8 cellular contexts compared by ENCODE assay signal in genomic region chr1:110548381-110548780, GRCh38. TPM values are rescaled to one million over a fixed set of nuclear protein-coding genes. Genes with fewer than 3 reads are reported as not detected.
DNase-seq lines count a peak whose midpoint lies in the region; ATAC-seq, FAIRE-seq and TF ChIP-seq lines count a peak whose summit lies in the region.

No MANE protein-coding gene starts in this region.

- no peaks in the 10 kb centered on the region for H3K4me1 ChIP-seq in mesenchymal stem cell (ENCODE audit: control insufficient read depth, insufficient read depth, low read depth, low read length)

- no peak overlapping the region for H3K9ac ChIP-seq in mesenchymal stem cell (ENCODE audit: low read length)

- peaks cover 17% of the 10 kb centered on the region for H3K27me3 Mint-ChIP-seq in WTC11 (ENCODE audit: low read depth)

- ATAC-seq in WTC11: peak; percentile 92
- ATAC-seq in HG02870 (IDR thresholded peaks at IDR 0.05; ENCODE audit: unreplicated experiment): no peak

- no peak overlapping the region for H3K23ac ChIP-seq in mesenchymal stem cell (ENCODE audit: low read length in 2 of 2)

- H3K36me3 Mint-ChIP-seq in WTC11: no peaks in the 10 kb centered on the region

- POLR2A ChIA-PET in WTC11 (lab: Charles Lee): no interaction called here

- no peak overlapping the region for H3K4ac ChIP-seq in mesenchymal stem cell (ENCODE audit: low read depth in 1 of 2, low read length in 2 of 2)

- H3K79me1 ChIP-seq in mesenchymal stem cell (replicated peaks; ENCODE audit: low read length, poor library complexity, severe bottlenecking): no peaks in the 10 kb centered on the region

- 22% methylated on average over 4 of the region's 4 CpGs for WGBS in mesenchymal stem cell

- no peaks in the 10 kb centered on the region for H3K9me3 ChIP-seq in mesenchymal stem cell (ENCODE audit: control insufficient read depth, low read length)

- H3K27me3 ChIP-seq in mesenchymal stem cell (ENCODE audit: control insufficient read depth in 1 of 2, insufficient read depth in 1 of 2, low read length in 2 of 2): peaks cover 19 to 75% of the 10 kb centered on the region in 2 experiments

- no peak overlapping the region for H3K14ac ChIP-seq in mesenchymal stem cell (ENCODE audit: low read length in 2 of 2)

- FAIRE-seq in RCC 7860 (lab: Jason Lieb, UNC): no peak

- H3K9me3 Mint-ChIP-seq in WTC11: no peaks in the 10 kb centered on the region

- no peak overlapping the region for H3K27ac Mint-ChIP-seq in WTC11

- H2BK5ac ChIP-seq in mesenchymal stem cell (ENCODE audit: low read depth, low read length, poor library complexity, severe bottlenecking): no peak overlapping the region

- no peak overlapping the region for H3K4me3 Mint-ChIP-seq in WTC11

- H3K4me1 Mint-ChIP-seq in WTC11: no peaks in the 10 kb centered on the region; the same call in 1 of the 2 replicates

- no peak overlapping the region for H3K4me3 ChIP-seq in mesenchymal stem cell (ENCODE audit: insufficient read depth in 1 of 2, low read depth in 1 of 2, low read length in 2 of 2)

- peak; percentile 48 for DNase-seq in DMS153 treated with DMSO at 0.1 percent for 48 hours (lab: John Stamatoyannopoulos, UW; ENCODE audit: unreplicated experiment)
- peak; percentile 52 for DNase-seq in WTC11 (ENCODE audit: low spot score)
- DNase-seq in mesenchymal stem cell: peak; percentile 18
- no peak for DNase-seq in RCC 7860 (ENCODE audit: low spot score)
- DNase-seq in activated CD4-positive, alpha-beta T cell treated with anti-CD3 and anti-CD28 coated beads, Interleukin-2, amount 50 U/mL, for 4 hours: no peak
- no peak for DNase-seq in foreskin melanocyte

- H2BK120ac ChIP-seq in mesenchymal stem cell (ENCODE audit: low read depth, low read length): no peak overlapping the region

- no peak; the same call in 1 of the 2 replicates for TF ChIP-seq CTCF in WTC11 (IDR thresholded peaks at IDR 0.05)

- no peak overlapping the region for H2BK15ac ChIP-seq in mesenchymal stem cell (ENCODE audit: low read depth, poor library complexity, severe bottlenecking)

- no peaks in the 10 kb centered on the region for H3K36me3 ChIP-seq in mesenchymal stem cell (ENCODE audit: control insufficient read depth in 1 of 2, insufficient read depth in 2 of 2, low read depth in 1 of 2, low read length in 2 of 2)

- no peak overlapping the region for H2AK5ac ChIP-seq in mesenchymal stem cell (ENCODE audit: low read length, severe bottlenecking)

- H2AFZ ChIP-seq in mesenchymal stem cell (ENCODE audit: low read depth, low read length): no peak overlapping the region

- no peak overlapping the region for H3K27ac ChIP-seq in mesenchymal stem cell (ENCODE audit: low read length, poor library complexity, severe bottlenecking)

- TF ChIP-seq RAD21 in Ishikawa (IDR thresholded peaks at IDR 0.05; ENCODE audit: low read depth): peak; percentile 25; the same call in 1 of the 2 replicates

- no peak for TF ChIP-seq EP300 in Ishikawa (IDR thresholded peaks at IDR 0.05; ENCODE audit: borderline replicate concordance)

- H4K91ac ChIP-seq in mesenchymal stem cell (ENCODE audit: low read length): no peak overlapping the region

- no peak overlapping the region for H3K4me2 ChIP-seq in mesenchymal stem cell (ENCODE audit: low read length, poor library complexity, severe bottlenecking)

- H2BK12ac ChIP-seq in mesenchymal stem cell (ENCODE audit: low read length in 2 of 2): no peak overlapping the region

- no peak overlapping the region for H3K18ac ChIP-seq in mesenchymal stem cell (ENCODE audit: low read depth in 1 of 2, low read length in 2 of 2)

- no peak overlapping the region for H4K8ac ChIP-seq in mesenchymal stem cell (ENCODE audit: low read length)

- CTCF ChIA-PET in WTC11 (lab: Charles Lee): interaction anchor here (0.6 to 1.5 kb wide), 10 partner anchors 8 to 211 kb away, joined by 3 to 5 read pairs (median 4); partner anchors contain the start of gene KCNA2

TF ChIP-seq in Ishikawa, 13 proteins besides CTCF, POLR2A, EP300 and RAD21 (continues in another document):
- TF ChIP-seq TEAD4 (IDR thresholded peaks at IDR 0.05) (no peak), TCF12 (IDR thresholded peaks at IDR 0.05; ENCODE audit: low read depth) (no peak), NFIC (IDR thresholded peaks at IDR 0.05) (no peak), ZBTB7A (IDR thresholded peaks at IDR 0.05; ENCODE audit: low read depth) (no peak), CREB1 (IDR thresholded peaks at IDR 0.05; ENCODE audit: low read depth) (no peak), EGR1 (IDR thresholded peaks at IDR 0.05) (no peak), TAF1 (IDR thresholded peaks at IDR 0.05; ENCODE audit: low read depth) (no peak), CEBPB (IDR thresholded peaks at IDR 0.05) (no peak), YY1 (IDR thresholded peaks at IDR 0.05; ENCODE audit: low read depth) (no peak), FOXM1 (IDR thresholded peaks at IDR 0.05; ENCODE audit: borderline replicate concordance, low read depth) (no peak)
- TF ChIP-seq, protein P1, sequence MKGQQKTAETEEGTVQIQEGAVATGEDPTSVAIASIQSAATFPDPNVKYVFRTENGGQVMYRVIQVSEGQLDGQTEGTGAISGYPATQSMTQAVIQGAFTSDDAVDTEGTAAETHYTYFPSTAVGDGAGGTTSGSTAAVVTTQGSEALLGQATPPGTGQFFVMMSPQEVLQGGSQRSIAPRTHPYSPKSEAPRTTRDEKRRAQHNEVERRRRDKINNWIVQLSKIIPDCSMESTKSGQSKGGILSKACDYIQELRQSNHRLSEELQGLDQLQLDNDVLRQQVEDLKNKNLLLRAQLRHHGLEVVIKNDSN (IDR thresholded peaks at IDR 0.05): no peak
- TF ChIP-seq, protein P2, sequence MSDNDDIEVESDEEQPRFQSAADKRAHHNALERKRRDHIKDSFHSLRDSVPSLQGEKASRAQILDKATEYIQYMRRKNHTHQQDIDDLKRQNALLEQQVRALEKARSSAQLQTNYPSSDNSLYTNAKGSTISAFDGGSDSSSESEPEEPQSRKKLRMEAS (IDR thresholded peaks at IDR 0.05): no peak

TF ChIP-seq in WTC11, 78 proteins besides CTCF, POLR2A, EP300 and RAD21 (continues in another document):
- TF ChIP-seq SP1 (CRISPR knock-in tag; conservative IDR thresholded peaks at IDR 0.05) (no peak), ZNF219 (CRISPR knock-in tag; IDR thresholded peaks at IDR 0.05; ENCODE audit: borderline replicate concordance) (no peak), HMGXB4 (CRISPR knock-in tag; IDR thresholded peaks at IDR 0.05) (no peak), PRRX2 (CRISPR knock-in tag; IDR thresholded peaks at IDR 0.05) (no peak), ARID4B (CRISPR knock-in tag; IDR thresholded peaks at IDR 0.05; ENCODE audit: borderline replicate concordance) (no peak)
- TF ChIP-seq, protein P3, sequence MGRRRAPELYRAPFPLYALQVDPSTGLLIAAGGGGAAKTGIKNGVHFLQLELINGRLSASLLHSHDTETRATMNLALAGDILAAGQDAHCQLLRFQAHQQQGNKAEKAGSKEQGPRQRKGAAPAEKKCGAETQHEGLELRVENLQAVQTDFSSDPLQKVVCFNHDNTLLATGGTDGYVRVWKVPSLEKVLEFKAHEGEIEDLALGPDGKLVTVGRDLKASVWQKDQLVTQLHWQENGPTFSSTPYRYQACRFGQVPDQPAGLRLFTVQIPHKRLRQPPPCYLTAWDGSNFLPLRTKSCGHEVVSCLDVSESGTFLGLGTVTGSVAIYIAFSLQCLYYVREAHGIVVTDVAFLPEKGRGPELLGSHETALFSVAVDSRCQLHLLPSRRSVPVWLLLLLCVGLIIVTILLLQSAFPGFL (CRISPR knock-in tag; IDR thresholded peaks at IDR 0.05; ENCODE audit: borderline replicate concordance): no peak

RNA-seq across cellular contexts. Expression of gene KCNA10, which starts 29.4 kb away (rescaled TPM):
- total RNA-seq in WTC11 (2021): not detected in 3 replicates
- not detected for polyA plus RNA-seq in mesenchymal stem cell (2013, experiment 1 of 2)
- not detected for polyA plus RNA-seq in mesenchymal stem cell (2013, experiment 2 of 2)

RNA-seq across cellular contexts. Expression of gene KCNA2, which starts 57.8 kb away (rescaled TPM):
- total RNA-seq in WTC11 (2021): 0.41 to 0.87 TPM (median 0.50 TPM) in 3 replicates
- not detected for polyA plus RNA-seq in mesenchymal stem cell (2013, experiment 1 of 2)
- 0.01 TPM for polyA plus RNA-seq in mesenchymal stem cell (2013, experiment 2 of 2)

Comparison
In these comparisons a context has a peak if more than half of its experiments do, and no peak if none do; other contexts are left out.
1. DNase-seq: peak in DMS153 treated with DMSO at 0.1 percent for 48 hours (single experiment), WTC11 (single experiment) and mesenchymal stem cell (single experiment); none in RCC 7860 (single experiment), activated CD4-positive, alpha-beta T cell treated with anti-CD3 and anti-CD28 coated beads, Interleukin-2, amount 50 U/mL, for 4 hours (0 of 2) and foreskin melanocyte (single experiment).